1 cellular context compared by ENCODE assay signal in the genomic region with DNA sequence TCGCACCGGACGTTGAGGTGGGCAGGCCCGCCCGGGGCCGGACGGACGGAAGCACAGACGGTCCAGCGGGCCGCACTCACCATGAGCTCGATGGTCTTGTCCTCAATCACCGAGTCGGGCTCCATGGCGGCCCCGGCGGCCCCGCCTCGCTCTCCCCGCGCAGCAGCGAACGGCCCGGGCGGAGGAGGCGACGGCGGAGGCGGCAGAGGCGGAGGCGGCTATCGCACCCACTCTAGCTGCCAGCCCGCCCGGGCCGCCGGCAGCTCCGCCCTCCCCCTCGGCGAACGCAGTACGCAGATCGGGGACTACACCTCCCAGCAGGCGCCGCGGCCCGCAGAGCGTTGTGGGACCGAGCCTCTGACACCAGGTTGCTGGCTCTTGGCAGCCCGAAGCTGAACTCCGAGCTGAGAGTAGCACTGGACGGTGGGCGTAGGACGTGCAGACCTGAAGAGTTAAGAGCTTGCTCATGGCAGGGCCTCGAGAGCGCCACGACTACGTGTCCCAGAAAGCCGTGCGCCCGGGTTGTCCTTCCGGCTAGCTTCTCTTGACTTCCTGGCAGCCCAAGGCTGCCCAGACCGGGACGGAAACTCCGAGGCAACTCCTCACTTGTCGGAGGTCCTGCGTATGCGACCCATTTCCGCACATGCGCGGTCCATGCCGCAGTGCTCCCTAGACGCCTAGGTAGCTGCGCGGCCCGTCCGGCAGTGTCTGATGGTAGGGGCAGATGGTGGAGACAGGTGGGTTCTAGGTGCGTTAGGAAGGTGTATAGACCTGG.
TF ChIP-seq lines count a peak whose summit lies in the region.

Gene FBXW11, minus strand, starts transcription at position 261 of the 775 bp plus-strand sequence. Its CDS starts 136 bp downstream, at position 125.

TF ChIP-seq in GM12878, 131 proteins besides CTCF, POLR2A, EP300 and RAD21 (continued from another document):
- TF ChIP-seq, protein P1, sequence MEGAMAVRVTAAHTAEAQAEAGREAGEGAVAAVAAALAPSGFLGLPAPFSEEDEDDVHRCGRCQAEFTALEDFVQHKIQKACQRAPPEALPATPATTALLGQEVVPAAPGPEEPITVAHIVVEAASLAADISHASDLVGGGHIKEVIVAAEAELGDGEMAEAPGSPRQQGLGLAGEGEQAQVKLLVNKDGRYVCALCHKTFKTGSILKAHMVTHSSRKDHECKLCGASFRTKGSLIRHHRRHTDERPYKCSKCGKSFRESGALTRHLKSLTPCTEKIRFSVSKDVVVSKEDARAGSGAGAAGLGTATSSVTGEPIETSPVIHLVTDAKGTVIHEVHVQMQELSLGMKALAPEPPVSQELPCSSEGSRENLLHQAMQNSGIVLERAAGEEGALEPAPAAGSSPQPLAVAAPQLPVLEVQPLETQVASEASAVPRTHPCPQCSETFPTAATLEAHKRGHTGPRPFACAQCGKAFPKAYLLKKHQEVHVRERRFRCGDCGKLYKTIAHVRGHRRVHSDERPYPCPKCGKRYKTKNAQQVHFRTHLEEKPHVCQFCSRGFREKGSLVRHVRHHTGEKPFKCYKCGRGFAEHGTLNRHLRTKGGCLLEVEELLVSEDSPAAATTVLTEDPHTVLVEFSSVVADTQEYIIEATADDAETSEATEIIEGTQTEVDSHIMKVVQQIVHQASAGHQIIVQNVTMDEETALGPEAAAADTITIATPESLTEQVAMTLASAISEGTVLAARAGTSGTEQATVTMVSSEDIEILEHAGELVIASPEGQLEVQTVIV (IDR thresholded peaks at IDR 0.05; ENCODE audit: borderline replicate concordance, partially characterized antibody) = peak; percentile 38
- peak; percentile 90; the same call in 1 of the 2 replicates for TF ChIP-seq PML (IDR thresholded peaks at IDR 0.05; ENCODE audit: low read length)
- TF ChIP-seq RUNX3 (IDR thresholded peaks at IDR 0.05; ENCODE audit: low read length) = peak; percentile 17; the same call in 1 of the 2 replicates
- peak; percentile 69 for TF ChIP-seq CREB1 (IDR thresholded peaks at IDR 0.05; ENCODE audit: low read depth)
- TF ChIP-seq PAX5 (IDR thresholded peaks at IDR 0.05; ENCODE audit: borderline replicate concordance, low read depth, low read length) = peak; percentile 13; the same call in 1 of the 2 replicates
- TF ChIP-seq NFXL1 (IDR thresholded peaks at IDR 0.05; ENCODE audit: borderline replicate concordance) = peak; percentile 92
- TF ChIP-seq MEF2A (IDR thresholded peaks at IDR 0.05; ENCODE audit: insufficient read depth, low read depth, low read length) = 0 out of 2 replicates have a peak, but pooled peaks have one; percentile 38
- TF ChIP-seq TCF7 (IDR thresholded peaks at IDR 0.05; ENCODE audit: borderline replicate concordance) = no peak
- TF ChIP-seq ELK1 (IDR thresholded peaks at IDR 0.05; ENCODE audit: low read depth, low read length) = peak; percentile 49
- 0 out of 2 replicates have a peak, but pooled peaks have one; percentile 10 for TF ChIP-seq ATF3 (IDR thresholded peaks at IDR 0.05; ENCODE audit: borderline replicate concordance, extremely low read depth, low read depth, low read length)
- TF ChIP-seq, protein P2, sequence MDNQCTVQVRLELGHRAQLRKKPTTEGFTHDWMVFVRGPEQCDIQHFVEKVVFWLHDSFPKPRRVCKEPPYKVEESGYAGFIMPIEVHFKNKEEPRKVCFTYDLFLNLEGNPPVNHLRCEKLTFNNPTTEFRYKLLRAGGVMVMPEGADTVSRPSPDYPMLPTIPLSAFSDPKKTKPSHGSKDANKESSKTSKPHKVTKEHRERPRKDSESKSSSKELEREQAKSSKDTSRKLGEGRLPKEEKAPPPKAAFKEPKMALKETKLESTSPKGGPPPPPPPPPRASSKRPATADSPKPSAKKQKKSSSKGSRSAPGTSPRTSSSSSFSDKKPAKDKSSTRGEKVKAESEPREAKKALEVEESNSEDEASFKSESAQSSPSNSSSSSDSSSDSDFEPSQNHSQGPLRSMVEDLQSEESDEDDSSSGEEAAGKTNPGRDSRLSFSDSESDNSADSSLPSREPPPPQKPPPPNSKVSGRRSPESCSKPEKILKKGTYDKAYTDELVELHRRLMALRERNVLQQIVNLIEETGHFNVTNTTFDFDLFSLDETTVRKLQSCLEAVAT (IDR thresholded peaks at IDR 0.05) = peak; percentile 76
- no peak for TF ChIP-seq USF2 (IDR thresholded peaks at IDR 0.05; ENCODE audit: borderline replicate concordance, low read depth, low read length)
- no peak for TF ChIP-seq CBX5 (IDR thresholded peaks at IDR 0.05; ENCODE audit: low read depth)
- TF ChIP-seq ZNF207 (IDR thresholded peaks at IDR 0.05; ENCODE audit: borderline replicate concordance) = peak; percentile 73
- TF ChIP-seq NFIC (IDR thresholded peaks at IDR 0.05; ENCODE audit: low read depth, low read length) = no peak
- peak; percentile 38 for TF ChIP-seq NRF1 (conservative IDR thresholded peaks at IDR 0.05; ENCODE audit: low read depth, low read length)
- TF ChIP-seq ZNF217 (IDR thresholded peaks at IDR 0.05) = peak; percentile 65; the same call in 1 of the 2 replicates
- peak; percentile 94 for TF ChIP-seq GATAD2B (conservative IDR thresholded peaks at IDR 0.05; ENCODE audit: low read depth)
- TF ChIP-seq POLR2AphosphoS2 (IDR thresholded peaks at IDR 0.05; ENCODE audit: low read depth, low read length) = 0 out of 2 replicates have a peak, but pooled peaks have one; percentile 64
- no peak; the same call in none of the 2 replicates for TF ChIP-seq ATF7 (IDR thresholded peaks at IDR 0.05; ENCODE audit: low read depth)
- TF ChIP-seq SIX5 (IDR thresholded peaks at IDR 0.05; ENCODE audit: low read depth, low read length, severe bottlenecking) = peak; percentile 84
- TF ChIP-seq KLF5 (IDR thresholded peaks at IDR 0.05; ENCODE audit: partially characterized antibody) = peak; percentile 62
- no peak; a peak in 1 of 4 replicates for TF ChIP-seq IKZF2 (IDR thresholded peaks at IDR 0.05)
- TF ChIP-seq SMC3 (IDR thresholded peaks at IDR 0.05; ENCODE audit: borderline replicate concordance, low read length) = no peak
- TF ChIP-seq, protein P3, sequence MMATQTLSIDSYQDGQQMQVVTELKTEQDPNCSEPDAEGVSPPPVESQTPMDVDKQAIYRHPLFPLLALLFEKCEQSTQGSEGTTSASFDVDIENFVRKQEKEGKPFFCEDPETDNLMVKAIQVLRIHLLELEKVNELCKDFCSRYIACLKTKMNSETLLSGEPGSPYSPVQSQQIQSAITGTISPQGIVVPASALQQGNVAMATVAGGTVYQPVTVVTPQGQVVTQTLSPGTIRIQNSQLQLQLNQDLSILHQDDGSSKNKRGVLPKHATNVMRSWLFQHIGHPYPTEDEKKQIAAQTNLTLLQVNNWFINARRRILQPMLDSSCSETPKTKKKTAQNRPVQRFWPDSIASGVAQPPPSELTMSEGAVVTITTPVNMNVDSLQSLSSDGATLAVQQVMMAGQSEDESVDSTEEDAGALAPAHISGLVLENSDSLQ (IDR thresholded peaks at IDR 0.05) = peak; percentile 66; the same call in 1 of the 2 replicates
- peak; percentile 84 for TF ChIP-seq NKRF (conservative IDR thresholded peaks at IDR 0.05)
- TF ChIP-seq, protein P4, sequence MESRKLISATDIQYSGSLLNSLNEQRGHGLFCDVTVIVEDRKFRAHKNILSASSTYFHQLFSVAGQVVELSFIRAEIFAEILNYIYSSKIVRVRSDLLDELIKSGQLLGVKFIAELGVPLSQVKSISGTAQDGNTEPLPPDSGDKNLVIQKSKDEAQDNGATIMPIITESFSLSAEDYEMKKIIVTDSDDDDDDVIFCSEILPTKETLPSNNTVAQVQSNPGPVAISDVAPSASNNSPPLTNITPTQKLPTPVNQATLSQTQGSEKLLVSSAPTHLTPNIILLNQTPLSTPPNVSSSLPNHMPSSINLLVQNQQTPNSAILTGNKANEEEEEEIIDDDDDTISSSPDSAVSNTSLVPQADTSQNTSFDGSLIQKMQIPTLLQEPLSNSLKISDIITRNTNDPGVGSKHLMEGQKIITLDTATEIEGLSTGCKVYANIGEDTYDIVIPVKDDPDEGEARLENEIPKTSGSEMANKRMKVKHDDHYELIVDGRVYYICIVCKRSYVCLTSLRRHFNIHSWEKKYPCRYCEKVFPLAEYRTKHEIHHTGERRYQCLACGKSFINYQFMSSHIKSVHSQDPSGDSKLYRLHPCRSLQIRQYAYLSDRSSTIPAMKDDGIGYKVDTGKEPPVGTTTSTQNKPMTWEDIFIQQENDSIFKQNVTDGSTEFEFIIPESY (IDR thresholded peaks at IDR 0.05) = 0 out of 2 replicates have a peak, but pooled peaks have one; percentile 6
- no peak for TF ChIP-seq ZNF274 (IDR thresholded peaks at IDR 0.05; ENCODE audit: insufficient read depth, insufficient read length)
- TF ChIP-seq, protein P5, sequence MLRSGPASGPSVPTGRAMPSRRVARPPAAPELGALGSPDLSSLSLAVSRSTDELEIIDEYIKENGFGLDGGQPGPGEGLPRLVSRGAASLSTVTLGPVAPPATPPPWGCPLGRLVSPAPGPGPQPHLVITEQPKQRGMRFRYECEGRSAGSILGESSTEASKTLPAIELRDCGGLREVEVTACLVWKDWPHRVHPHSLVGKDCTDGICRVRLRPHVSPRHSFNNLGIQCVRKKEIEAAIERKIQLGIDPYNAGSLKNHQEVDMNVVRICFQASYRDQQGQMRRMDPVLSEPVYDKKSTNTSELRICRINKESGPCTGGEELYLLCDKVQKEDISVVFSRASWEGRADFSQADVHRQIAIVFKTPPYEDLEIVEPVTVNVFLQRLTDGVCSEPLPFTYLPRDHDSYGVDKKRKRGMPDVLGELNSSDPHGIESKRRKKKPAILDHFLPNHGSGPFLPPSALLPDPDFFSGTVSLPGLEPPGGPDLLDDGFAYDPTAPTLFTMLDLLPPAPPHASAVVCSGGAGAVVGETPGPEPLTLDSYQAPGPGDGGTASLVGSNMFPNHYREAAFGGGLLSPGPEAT (IDR thresholded peaks at IDR 0.05; ENCODE audit: low read depth) = no peak; the same call in 1 of the 2 replicates
- TF ChIP-seq SUZ12 (IDR thresholded peaks at IDR 0.05; ENCODE audit: unreplicated experiment) = no peak
- TF ChIP-seq YY1 (IDR thresholded peaks at IDR 0.05; ENCODE audit: low read depth, low read length) = peak; percentile 57
- TF ChIP-seq, protein P6, sequence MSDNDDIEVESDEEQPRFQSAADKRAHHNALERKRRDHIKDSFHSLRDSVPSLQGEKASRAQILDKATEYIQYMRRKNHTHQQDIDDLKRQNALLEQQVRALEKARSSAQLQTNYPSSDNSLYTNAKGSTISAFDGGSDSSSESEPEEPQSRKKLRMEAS (IDR thresholded peaks at IDR 0.05; ENCODE audit: low read depth, low read length) = 0 out of 2 replicates have a peak, but pooled peaks have one; percentile 10
- peak; percentile 96 for TF ChIP-seq HCFC1 (IDR thresholded peaks at IDR 0.05; ENCODE audit: low read length)
- no peak for TF ChIP-seq YBX1 (IDR thresholded peaks at IDR 0.05)
- peak; percentile 65; the same call in 1 of the 2 replicates for TF ChIP-seq MTA2 (IDR thresholded peaks at IDR 0.05; ENCODE audit: low read depth)
- TF ChIP-seq BACH1 (IDR thresholded peaks at IDR 0.05; ENCODE audit: borderline replicate concordance) = peak; percentile 60; the same call in 1 of the 2 replicates
- peak; percentile 73; the same call in 2 of the 3 replicates for TF ChIP-seq POU2F2 (IDR thresholded peaks at IDR 0.05; ENCODE audit: borderline replicate concordance, low read depth, low read length)
- peak; percentile 98 for TF ChIP-seq GABPA (IDR thresholded peaks at IDR 0.05; ENCODE audit: low read depth)
- TF ChIP-seq SREBF1 (IDR thresholded peaks at IDR 0.05; ENCODE audit: low read length) = peak; percentile 59
- no peak for TF ChIP-seq RELA (IDR thresholded peaks at IDR 0.05; ENCODE audit: borderline replicate concordance, partially characterized antibody)
- peak; percentile 73 for TF ChIP-seq TAF1 (IDR thresholded peaks at IDR 0.05; ENCODE audit: borderline replicate concordance, low read depth, low read length)
- 0 out of 2 replicates have a peak, but pooled peaks have one; percentile 39 for TF ChIP-seq RB1 (IDR thresholded peaks at IDR 0.05; ENCODE audit: borderline replicate concordance)
- TF ChIP-seq CREM (IDR thresholded peaks at IDR 0.05; ENCODE audit: low read depth) = peak; percentile 92
- 0 out of 4 replicates have a peak, but pooled peaks of 1 of the 2 experiments have one; percentile 6 for TF ChIP-seq SRF (IDR thresholded peaks at IDR 0.05; ENCODE audit: low read depth in 2 of 2, low read length in 2 of 2)
- peak; percentile 47 for TF ChIP-seq NR2F1 (conservative IDR thresholded peaks at IDR 0.05)
- no peak for TF ChIP-seq JUND (IDR thresholded peaks at IDR 0.05; ENCODE audit: low read depth, low read length)
